ENCODE assay signal across 7 cellular contexts in genomic region chr10:55601690-55602478, GRCh38.
DNase-seq lines count a peak whose midpoint lies in the region; ATAC-seq and TF ChIP-seq lines count a peak whose summit lies in the region.
"Not testable (repeated sequence)": the region's sequence is repeated elsewhere in the genome, so short reads cannot be mapped to it uniquely, and the experiment has no call there.

No MANE protein-coding gene starts in this region.

- not testable (repeated sequence) for H3K9me3 ChIP-seq in HUES48 (ENCODE audit: control insufficient read depth, insufficient read depth, low read length); ectodermal cell (ENCODE audit: control insufficient read depth, low read length); mesodermal cell (ENCODE audit: control insufficient read depth, low read length)

- DNase-seq in NCI-H69 (lab: John Stamatoyannopoulos, UW) (peak; percentile 14), WTC11 (ENCODE audit: low spot score) (peak; percentile 29), retina (peak; percentile 28)

- CTCF ChIA-PET in WTC11 (lab: Charles Lee): not testable (repeated sequence)

- not testable (repeated sequence) for H3K27me3 ChIP-seq in HUES48 (ENCODE audit: control insufficient read depth, insufficient read depth, low read length); ectodermal cell (ENCODE audit: control insufficient read depth, insufficient read depth, low read length, poor library complexity, severe bottlenecking)

- H3K4me3 ChIP-seq in HUES48 (ENCODE audit: low read depth, low read length) (peak overlapping the region; percentile 72), ectodermal cell (ENCODE audit: insufficient read depth, low read depth, low read length) (peak overlapping the region; percentile 45), iPS-11a (ENCODE audit: low read depth, low read length) (peak overlapping the region; percentile 56), mesodermal cell (ENCODE audit: extremely low read depth, insufficient read depth, low read length, poor library complexity, severe bottlenecking) (peak overlapping the region; percentile 35)

- not testable (repeated sequence) for H3K27me3 Mint-ChIP-seq in WTC11 (ENCODE audit: low read depth)

- POLR2A ChIA-PET in WTC11 (lab: Charles Lee): not testable (repeated sequence)

- not testable (repeated sequence) for H3K9me3 Mint-ChIP-seq in WTC11

- TF ChIP-seq CTCF in WTC11 (IDR thresholded peaks at IDR 0.05): not testable (repeated sequence)

- H3K4me1 Mint-ChIP-seq in WTC11: not testable (repeated sequence)

- H3K27ac Mint-ChIP-seq in WTC11: not testable (repeated sequence)

- not testable (repeated sequence) for H3K36me3 Mint-ChIP-seq in WTC11

- H3K4me1 ChIP-seq in HUES48 (ENCODE audit: control insufficient read depth, insufficient read depth, low read length); ectodermal cell (ENCODE audit: control insufficient read depth, insufficient read depth, low read length); mesodermal cell (ENCODE audit: control insufficient read depth, insufficient read depth, low read length, poor library complexity, severe bottlenecking): not testable (repeated sequence)

- ATAC-seq in WTC11: not testable (repeated sequence)

- H3K27ac ChIP-seq in HUES48 (ENCODE audit: low read depth, low read length); ectodermal cell (ENCODE audit: insufficient read depth, low read depth, low read length, poor library complexity, severe bottlenecking); mesodermal cell (ENCODE audit: low read depth, low read length, severe bottlenecking): not testable (repeated sequence)

- not testable (repeated sequence) for H3K9ac ChIP-seq in HUES48 (ENCODE audit: low read depth, low read length)

- H3K36me3 ChIP-seq in HUES48 (ENCODE audit: control insufficient read depth, insufficient read depth, low read length); ectodermal cell (ENCODE audit: control insufficient read depth, insufficient read depth, low read length); mesodermal cell (ENCODE audit: control insufficient read depth, insufficient read depth, low read length): not testable (repeated sequence)

- H3K4me3 Mint-ChIP-seq in WTC11: peak overlapping the region; percentile 92

- 3 to 4% methylated on average over 27 of the region's 29 CpGs for WGBS in ectodermal cell, 2 experiments
- WGBS in mesodermal cell (ENCODE audit: insufficient coverage in 2 of 2), 2 experiments: 3 to 4% methylated on average over 4 to 10 of the region's 29 CpGs
